30 cellular contexts compared by ENCODE assay signal in genomic region chr3:155747286-155747685, GRCh38. TPM values are rescaled to one million over a fixed set of nuclear protein-coding genes. Genes with fewer than 3 reads are reported as not detected.
DNase-seq lines count a peak whose midpoint lies in the region; ATAC-seq, FAIRE-seq and TF ChIP-seq lines count a peak whose summit lies in the region.
"Had no signal": no experiment of that assay in that cellular context is flagged by ENCODE, and none has a peak within 500 bp of the region (broad histone marks: within the 10 kb centered on the region; RNA-seq: fewer than 3 reads in every experiment).

No MANE protein-coding gene starts in this region.

- H3K9me3 Mint-ChIP-seq in brain, result peaks cover 0 to 3% (median 0%) of the 10 kb centered on the region in 5 experiments
- no peaks in the 10 kb centered on the region for H3K9me3 Mint-ChIP-seq in nephron
- no peaks in the 10 kb centered on the region for H3K9me3 Mint-ChIP-seq in Caco-2 (ENCODE audit: unreplicated experiment)
- H3K9me3 Mint-ChIP-seq: activated naive CD4-positive, alpha-beta T cell treated with anti-CD3 and anti-CD28 coated beads, Interleukin-2, amount 50 U/mL, for 72 hours; stimulated activated memory B cell treated with anti-CD40 and anti-IgM and Interleukin-4, amounts not matched to agents 10 μg/mL and 1 μg/mL and 100 μg/mL, for 72 hours had no signal

- H3K4me1 Mint-ChIP-seq in brain, result peaks cover 66% of the 10 kb centered on the region
- H3K4me1 Mint-ChIP-seq in nephron, result peaks cover 33% of the 10 kb centered on the region
- peaks cover 35% of the 10 kb centered on the region for H3K4me1 Mint-ChIP-seq in Caco-2 (ENCODE audit: low read depth, unreplicated experiment)

- BruUV-seq in Caco-2 (replicated peaks; lab: Mats Ljungman, UMichigan), result no TSS peak

- H3K4me3 Mint-ChIP-seq in brain (peak overlapping the region; percentile 52 to 100 (median 85)), nephron (peak overlapping the region in 2 of 3 experiments; percentile 43 to 53), Caco-2 (ENCODE audit: unreplicated experiment) (no peak overlapping the region)
- H3K4me3 Mint-ChIP-seq: stimulated activated memory B cell treated with anti-CD40 and anti-IgM and Interleukin-4, amounts not matched to agents 10 μg/mL and 1 μg/mL and 100 μg/mL, for 72 hours had no signal

- peak overlapping the region; percentile 10 to 98 (median 94) for H3K27ac Mint-ChIP-seq in brain
- peak overlapping the region in 1 of 3 experiments; percentile 83 for H3K27ac Mint-ChIP-seq in nephron
- no peak overlapping the region for H3K27ac Mint-ChIP-seq in Caco-2 (ENCODE audit: unreplicated experiment)
- H3K27ac Mint-ChIP-seq: activated naive CD4-positive, alpha-beta T cell treated with anti-CD3 and anti-CD28 coated beads, Interleukin-2, amount 50 U/mL, for 72 hours; stimulated activated memory B cell treated with anti-CD40 and anti-IgM and Interleukin-4, amounts not matched to agents 10 μg/mL and 1 μg/mL and 100 μg/mL, for 72 hours had no signal

- no peaks in the 10 kb centered on the region for H3K27me3 ChIP-seq in HUES48 (ENCODE audit: control insufficient read depth, insufficient read depth, low read length)
- no peaks in the 10 kb centered on the region for H3K27me3 ChIP-seq in WERI-Rb-1 (ENCODE audit: insufficient read depth, low read depth, severe bottlenecking)
- H3K27me3 ChIP-seq in Caco-2 (replicated peaks; ENCODE audit: control insufficient read depth, insufficient read depth, low read length), result no peaks in the 10 kb centered on the region
- H3K27me3 ChIP-seq: breast epithelium had no signal

- H3K9me3 ChIP-seq in HUES48 (ENCODE audit: control insufficient read depth, insufficient read depth, low read length), result no peaks in the 10 kb centered on the region
- no peaks in the 10 kb centered on the region for H3K9me3 ChIP-seq in WERI-Rb-1 (ENCODE audit: severe bottlenecking)
- no peaks in the 10 kb centered on the region for H3K9me3 ChIP-seq in Caco-2
- H3K9me3 ChIP-seq: BLaER1, breast epithelium, upper lobe of right lung had no signal

- H3K36me3 Mint-ChIP-seq in brain (no peaks in the 10 kb centered on the region), nephron (ENCODE audit: low read depth) (no peaks in the 10 kb centered on the region), Caco-2 (ENCODE audit: insufficient read depth, unreplicated experiment) (peaks cover 5% of the 10 kb centered on the region)
- H3K36me3 Mint-ChIP-seq: stimulated activated memory B cell treated with anti-CD40 and anti-IgM and Interleukin-4, amounts not matched to agents 10 μg/mL and 1 μg/mL and 100 μg/mL, for 72 hours had no signal

- no peak for DNase-seq in WERI-Rb-1
- DNase-seq in Caco-2, result no peak
- no peak for DNase-seq in AG08395 (ENCODE audit: low spot score)
- DNase-seq: activated CD4-positive, alpha-beta T cell treated with anti-CD3 and anti-CD28 coated beads, Interleukin-2, amount 50 U/mL, for 1 hour; activated CD4-positive, CD25-positive, alpha-beta regulatory T cell; activated effector memory CD4-positive, alpha-beta T cell treated with Interleukin-2 at 50 U/mL for 16 hours; activated T-cell treated with anti-CD3 and anti-CD28 coated beads, Interleukin-2, amount 50 U/mL, for 1 hour; GDM1; GM23248; hypothalamus; IMR-90; mesendoderm; NCI-H1436 treated with DMSO at 0.1 percent for 48 hours; NCI-H2171; NCI-H510A; PC-9; upper lobe of right lung had no signal

- peak overlapping the region; percentile 18; the same call in 1 of the 2 replicates for H3K9ac ChIP-seq in HUES48 (ENCODE audit: low read depth, low read length)
- H3K9ac ChIP-seq: BLaER1, GM23248 had no signal

- H3K27me3 Mint-ChIP-seq in brain (peaks cover 5% of the 10 kb centered on the region), nephron (ENCODE audit: low read depth) (peaks cover 59% of the 10 kb centered on the region), Caco-2 (ENCODE audit: insufficient read depth, unreplicated experiment) (no peaks in the 10 kb centered on the region)

- CTCF ChIA-PET in Caco-2 (lab: Charles Lee), result no interaction called here

- peak overlapping the region; percentile 19; the same call in 1 of the 2 replicates for H3K4me3 ChIP-seq in HUES48 (ENCODE audit: low read depth, low read length)
- no peak overlapping the region for H3K4me3 ChIP-seq in WERI-Rb-1 (ENCODE audit: low read depth, low read length)
- H3K4me3 ChIP-seq in Caco-2 (ENCODE audit: low read depth, low read length), result no peak overlapping the region
- H3K4me3 ChIP-seq: BLaER1, breast epithelium, GM23248, PC-9, SK-N-MC, upper lobe of right lung had no signal

- FAIRE-seq in G401.6 (lab: Jason Lieb, UNC), result peak; percentile 95

- H3K4me1 ChIP-seq in HUES48 (ENCODE audit: control insufficient read depth, insufficient read depth, low read length), result peaks cover 50% of the 10 kb centered on the region
- peaks cover 29% of the 10 kb centered on the region for H3K4me1 ChIP-seq in Caco-2
- H3K4me1 ChIP-seq: breast epithelium had no signal

- intact Hi-C loops in Caco-2 (cut with micrococcal nuclease; ENCODE audit: unreplicated experiment), result no loop called here

- no peak for TF ChIP-seq CTCF in brain (conservative IDR thresholded peaks at IDR 0.05)
- TF ChIP-seq CTCF in nephron (IDR thresholded peaks at IDR 0.05; ENCODE audit: unreplicated experiment in 3 of 3), result no peak
- no peak for TF ChIP-seq CTCF in WERI-Rb-1 (IDR thresholded peaks at IDR 0.05; ENCODE audit: low read depth, low read length)
- no peak for TF ChIP-seq CTCF in Caco-2 (IDR thresholded peaks at IDR 0.05; ENCODE audit: insufficient read depth in 1 of 2, low read depth in 1 of 2, low read length in 1 of 2, severe bottlenecking in 1 of 2, unreplicated experiment in 1 of 2)

- POLR2A ChIA-PET in Caco-2 (lab: Charles Lee), result no interaction called here

- peak overlapping the region; percentile 84 for H3K27ac ChIP-seq in HUES48 (ENCODE audit: low read depth, low read length)
- no peak overlapping the region for H3K27ac ChIP-seq in WERI-Rb-1
- H3K27ac ChIP-seq: BLaER1, breast epithelium, epithelial cell of prostate, GM23248, PC-9, SK-N-MC, upper lobe of right lung had no signal

- no peak for ATAC-seq in GM18520 (IDR thresholded peaks at IDR 0.05; ENCODE audit: unreplicated experiment)
- ATAC-seq: activated naive CD4-positive, alpha-beta T cell treated with anti-CD3 and anti-CD28 coated beads, Interleukin-2, amount 50 U/mL, for 72 hours; left lobe of liver; stimulated activated memory B cell treated with anti-CD40 and anti-IgM and Interleukin-4, amounts not matched to agents 10 μg/mL and 1 μg/mL and 100 μg/mL, for 72 hours; upper lobe of right lung had no signal

- no peaks in the 10 kb centered on the region for H3K36me3 ChIP-seq in HUES48 (ENCODE audit: control insufficient read depth, insufficient read depth, low read length)
- no peaks in the 10 kb centered on the region for H3K36me3 ChIP-seq in WERI-Rb-1
- H3K36me3 ChIP-seq in Caco-2 (ENCODE audit: control insufficient read depth, insufficient read depth, low read length), result no peaks in the 10 kb centered on the region
- H3K36me3 ChIP-seq: BLaER1, breast epithelium, upper lobe of right lung had no signal

RNA-seq across cellular contexts. Expression of gene PLCH1, which starts 2.4 kb away (rescaled TPM):
- 1.1 TPM for polyA plus RNA-seq in brain (ENCODE audit: insufficient read depth, low read depth, low replicate concordance)
- total RNA-seq in Caco-2 (2022), result 2.8 and 3.1 TPM in 2 replicates
- total RNA-seq: GM23248, IMR-90, osteocyte had no signal
- polyA plus RNA-seq: GM23248, IMR-90 had no signal

RNA-seq across cellular contexts. Expression of gene C3orf33, which starts 58.8 kb away (rescaled TPM):
- 1.8 TPM for polyA plus RNA-seq in brain (ENCODE audit: insufficient read depth, low read depth, low replicate concordance)
- 4.2 and 5.4 TPM in 2 replicates for total RNA-seq in Caco-2 (2022)
